ENCODE assay signal across 8 cellular contexts in genomic region chr1:148952253-148952937, GRCh38.
DNase-seq lines count a peak whose midpoint lies in the region; ATAC-seq, FAIRE-seq and TF ChIP-seq lines count a peak whose summit lies in the region.
"Not testable (repeated sequence)": the region's sequence is repeated elsewhere in the genome, so short reads cannot be mapped to it uniquely, and the experiment has no call there.

No MANE protein-coding gene starts in this region.

- H4K20me1 ChIP-seq in astrocyte (ENCODE audit: insufficient read depth, low read length); osteoblast (ENCODE audit: insufficient read depth, low read length): not testable (repeated sequence)

- peaks cover 11% of the 10 kb centered on the region for H3K79me2 ChIP-seq in astrocyte (ENCODE audit: insufficient read depth, low read length)
- peaks cover 20% of the 10 kb centered on the region for H3K79me2 ChIP-seq in osteoblast (ENCODE audit: insufficient read depth, low read length)

- not testable (repeated sequence) for H3K36me3 Mint-ChIP-seq in astrocyte (ENCODE audit: low read depth, unreplicated experiment)

- not testable (repeated sequence) for H2AFZ ChIP-seq in astrocyte (ENCODE audit: low read depth, low read length); osteoblast (ENCODE audit: low read length)

- H3K27ac ChIP-seq in astrocyte (ENCODE audit: low read depth, low read length) (peak overlapping the region; percentile 47), heart right ventricle (peak overlapping the region in 8 of 10 donors; percentile 56 to 77 (median 60)), osteoblast (ENCODE audit: low read depth, low read length) (peak overlapping the region; percentile 28)

- peak overlapping the region; percentile 88 for H3K4me2 ChIP-seq in astrocyte (ENCODE audit: low read length)
- peak overlapping the region; percentile 88 for H3K4me2 ChIP-seq in osteoblast (ENCODE audit: insufficient read depth, low read length)

- not testable (repeated sequence) for H3K9me3 Mint-ChIP-seq in astrocyte (ENCODE audit: unreplicated experiment)

- not testable (repeated sequence) for H3K27me3 ChIP-seq in GM06990 (replicated peaks; ENCODE audit: control insufficient read depth, insufficient read depth, low read length); astrocyte (ENCODE audit: insufficient read depth, low read length); heart right ventricle; osteoblast (ENCODE audit: insufficient read depth, low read length)

- WGBS in heart right ventricle, 2 donors, result 0% methylated on average over 20 to 32 of the region's 66 CpGs

- not testable (repeated sequence) for H3K4me1 Mint-ChIP-seq in astrocyte (ENCODE audit: low read depth, unreplicated experiment)

- H3K27ac Mint-ChIP-seq in astrocyte (ENCODE audit: unreplicated experiment), result not testable (repeated sequence)

- FAIRE-seq in astrocyte (lab: Jason Lieb, UNC), result not testable (repeated sequence)

- H3K4me3 ChIP-seq in GM06990 (replicated peaks; ENCODE audit: low read depth, low read length), result peak overlapping the region; percentile 64
- peak overlapping the region; percentile 75 for H3K4me3 ChIP-seq in astrocyte (ENCODE audit: insufficient read depth, low read depth, low read length)
- peak overlapping the region in 9 of 10 donors; percentile 33 to 63 (median 60) for H3K4me3 ChIP-seq in heart right ventricle
- peak overlapping the region; percentile 74 for H3K4me3 ChIP-seq in osteoblast (ENCODE audit: insufficient read depth, low read length)

- peak overlapping the region; percentile 60 for H3K4me3 Mint-ChIP-seq in astrocyte (ENCODE audit: unreplicated experiment)

- not testable (repeated sequence) for H3K9me3 ChIP-seq in astrocyte (ENCODE audit: insufficient read depth, low read depth, low read length); heart right ventricle; osteoblast (ENCODE audit: low read depth, low read length)

- DNase-seq in GM06990 (ENCODE audit: extremely low read depth, insufficient read length); astrocyte (ENCODE audit: low read depth); osteoblast (ENCODE audit: insufficient read length, low spot score, missing footprints): not testable (repeated sequence)
- DNase-seq in activated CD4-positive, CD25-positive, alpha-beta regulatory T cell treated with anti-CD3 and anti-CD28 coated beads, Interleukin-2, amount 50 U/mL, for 72 hours, result peak; percentile 65
- DNase-seq in heart right ventricle, result peak; percentile 82 to 84
- DNase-seq in stimulated activated CD8-positive, alpha-beta memory T cell treated with anti-CD3 and anti-CD28 coated beads, Interleukin-7, amount 100 ng/mL, for 1 hour (ENCODE audit: low read depth in 2 of 2), result peak; percentile 16 to 35

- not testable (repeated sequence) for H3K36me3 ChIP-seq in GM06990 (ENCODE audit: control insufficient read depth, insufficient read depth, low read length); astrocyte (ENCODE audit: insufficient read depth, low read length); heart right ventricle; osteoblast (ENCODE audit: insufficient read depth, low read length)

- TF ChIP-seq CTCF in GM06990 (IDR thresholded peaks at IDR 0.05; ENCODE audit: insufficient read depth, low read length, poor library complexity, severe bottlenecking); astrocyte (IDR thresholded peaks at IDR 0.05; ENCODE audit: insufficient read depth, low read depth, low read length); heart right ventricle (IDR thresholded peaks at IDR 0.05); osteoblast (IDR thresholded peaks at IDR 0.05; ENCODE audit: extremely low read depth, low read depth, low read length): not testable (repeated sequence)

- H3K4me1 ChIP-seq in astrocyte (ENCODE audit: insufficient read depth, low read length); osteoblast (ENCODE audit: insufficient read depth, low read length): not testable (repeated sequence)
- peaks cover 0 to 24% (median 5%) of the 10 kb centered on the region in 9 donors for H3K4me1 ChIP-seq in heart right ventricle

- intact Hi-C loops in heart right ventricle (cut with DNase I), result not testable (repeated sequence)

- ATAC-seq in GM21737 (IDR thresholded peaks at IDR 0.05; ENCODE audit: unreplicated experiment) (peak; percentile 62), HG03469 (IDR thresholded peaks at IDR 0.05; ENCODE audit: unreplicated experiment) (peak; percentile 52), heart right ventricle (peak; percentile 93 to 98 (median 96))

- H3K9ac ChIP-seq in astrocyte (ENCODE audit: low read length), result peak overlapping the region; percentile 80

- not testable (repeated sequence) for H3K27me3 Mint-ChIP-seq in astrocyte (ENCODE audit: low read depth, unreplicated experiment)
